In the genomic region with DNA sequence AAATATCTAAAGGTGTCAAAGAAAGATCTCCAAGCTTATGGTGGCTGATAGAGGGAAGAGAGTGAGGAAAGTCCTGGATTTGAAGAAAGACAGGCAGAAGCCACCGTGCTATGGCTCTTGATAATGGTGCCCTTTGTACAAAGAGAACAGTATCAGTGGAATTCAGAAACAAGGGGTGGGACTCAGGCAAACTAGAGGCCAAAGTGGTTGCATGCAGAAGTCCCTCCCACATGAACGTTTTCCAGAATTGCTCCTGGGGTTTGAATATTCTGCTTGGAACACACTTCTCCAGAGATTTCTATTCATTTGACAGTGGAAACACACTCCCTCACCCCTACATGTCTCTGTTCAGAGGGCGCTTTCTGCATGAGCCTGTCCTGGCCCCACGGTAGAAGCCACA, we compare ENCODE assay signal across 1 cellular context.
TF ChIP-seq lines count a peak whose summit lies in the region.

No MANE protein-coding gene starts in this region.

TF ChIP-seq in HepG2, 621 proteins besides CTCF, POLR2A, EP300 and RAD21:
- TF ChIP-seq MED13 (CRISPR knock-in tag; IDR thresholded peaks at IDR 0.05) (no peak), ZNF772 (CRISPR knock-in tag; IDR thresholded peaks at IDR 0.05) (no peak), ZFX (CRISPR knock-in tag; IDR thresholded peaks at IDR 0.05; ENCODE audit: low read depth) (no peak), ARID2 (CRISPR knock-in tag; IDR thresholded peaks at IDR 0.05; ENCODE audit: borderline replicate concordance) (no peak), PRMT3 (CRISPR knock-in tag; IDR thresholded peaks at IDR 0.05; ENCODE audit: borderline replicate concordance, low read depth) (no peak)
- TF ChIP-seq, protein P1, sequence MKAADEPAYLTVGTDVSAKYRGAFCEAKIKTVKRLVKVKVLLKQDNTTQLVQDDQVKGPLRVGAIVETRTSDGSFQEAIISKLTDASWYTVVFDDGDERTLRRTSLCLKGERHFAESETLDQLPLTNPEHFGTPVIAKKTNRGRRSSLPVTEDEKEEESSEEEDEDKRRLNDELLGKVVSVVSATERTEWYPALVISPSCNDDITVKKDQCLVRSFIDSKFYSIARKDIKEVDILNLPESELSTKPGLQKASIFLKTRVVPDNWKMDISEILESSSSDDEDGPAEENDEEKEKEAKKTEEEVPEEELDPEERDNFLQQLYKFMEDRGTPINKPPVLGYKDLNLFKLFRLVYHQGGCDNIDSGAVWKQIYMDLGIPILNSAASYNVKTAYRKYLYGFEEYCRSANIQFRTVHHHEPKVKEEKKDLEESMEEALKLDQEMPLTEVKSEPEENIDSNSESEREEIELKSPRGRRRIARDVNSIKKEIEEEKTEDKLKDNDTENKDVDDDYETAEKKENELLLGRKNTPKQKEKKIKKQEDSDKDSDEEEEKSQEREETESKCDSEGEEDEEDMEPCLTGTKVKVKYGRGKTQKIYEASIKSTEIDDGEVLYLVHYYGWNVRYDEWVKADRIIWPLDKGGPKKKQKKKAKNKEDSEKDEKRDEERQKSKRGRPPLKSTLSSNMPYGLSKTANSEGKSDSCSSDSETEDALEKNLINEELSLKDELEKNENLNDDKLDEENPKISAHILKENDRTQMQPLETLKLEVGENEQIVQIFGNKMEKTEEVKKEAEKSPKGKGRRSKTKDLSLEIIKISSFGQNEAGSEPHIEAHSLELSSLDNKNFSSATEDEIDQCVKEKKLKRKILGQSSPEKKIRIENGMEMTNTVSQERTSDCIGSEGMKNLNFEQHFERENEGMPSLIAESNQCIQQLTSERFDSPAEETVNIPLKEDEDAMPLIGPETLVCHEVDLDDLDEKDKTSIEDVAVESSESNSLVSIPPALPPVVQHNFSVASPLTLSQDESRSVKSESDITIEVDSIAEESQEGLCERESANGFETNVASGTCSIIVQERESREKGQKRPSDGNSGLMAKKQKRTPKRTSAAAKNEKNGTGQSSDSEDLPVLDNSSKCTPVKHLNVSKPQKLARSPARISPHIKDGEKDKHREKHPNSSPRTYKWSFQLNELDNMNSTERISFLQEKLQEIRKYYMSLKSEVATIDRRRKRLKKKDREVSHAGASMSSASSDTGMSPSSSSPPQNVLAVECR (CRISPR knock-in tag; IDR thresholded peaks at IDR 0.05; ENCODE audit: borderline replicate concordance): no peak
- TF ChIP-seq, protein P2, sequence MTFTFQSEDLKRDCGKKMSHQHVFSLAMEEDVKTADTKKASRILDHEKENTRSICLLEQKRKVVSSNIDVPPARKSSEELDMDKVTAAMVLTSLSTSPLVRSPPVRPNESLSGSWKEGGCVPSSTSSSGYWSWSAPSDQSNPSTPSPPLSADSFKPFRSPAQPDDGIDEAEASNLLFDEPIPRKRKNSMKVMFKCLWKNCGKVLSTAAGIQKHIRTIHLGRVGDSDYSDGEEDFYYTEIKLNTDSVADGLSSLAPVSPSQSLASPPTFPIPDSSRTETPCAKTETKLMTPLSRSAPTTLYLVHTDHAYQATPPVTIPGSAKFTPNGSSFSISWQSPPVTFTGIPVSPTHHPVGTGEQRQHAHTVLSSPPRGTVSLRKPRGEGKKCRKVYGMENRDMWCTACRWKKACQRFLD (CRISPR knock-in tag; IDR thresholded peaks at IDR 0.05; ENCODE audit: borderline replicate concordance): no peak
TF ChIP-seq in HepG2: peak in this region for 0.
